11 cellular contexts compared by ENCODE assay signal in genomic region chr4:86831262-86832090, GRCh38. TPM values are rescaled to one million over a fixed set of nuclear protein-coding genes. Genes with fewer than 3 reads are reported as not detected.
A peak's percentile ranks its signal among the peaks of the same experiment; 100 is the strongest.
DNase-seq lines count a peak whose midpoint lies in the region; ATAC-seq and TF ChIP-seq lines count a peak whose summit lies in the region.
"Had no signal": no experiment of that assay in that cellular context is flagged by ENCODE, and none has a peak within 500 bp of the region (broad histone marks: within the 10 kb centered on the region; RNA-seq: fewer than 3 reads in every experiment).

No MANE protein-coding gene starts in this region.

- H3K9me3 Mint-ChIP-seq in stimulated activated memory B cell treated with anti-CD40 and anti-IgM and Interleukin-4, amounts not matched to agents 10 μg/mL and 1 μg/mL and 100 μg/mL, for 72 hours = no peaks in the 10 kb centered on the region
- H3K9me3 Mint-ChIP-seq: activated naive CD4-positive, alpha-beta T cell treated with anti-CD3 and anti-CD28 coated beads, Interleukin-2, amount 10 ng/mL, durations not matched to agents 7 days and 5 days had no signal

- POLR2A ChIA-PET in AG04450 (lab: Yijun Ruan, JAX) = interaction anchor here (0.6 to 1.7 kb wide), 5 partner anchors 11 to 238 kb away, joined by 3 to 12 read pairs (median 4); partner anchors contain the start of gene PTPN13

- no peak for TF ChIP-seq POLR2A in lower leg skin (IDR thresholded peaks at IDR 0.05)

- no peaks in the 10 kb centered on the region for H3K4me1 Mint-ChIP-seq in stimulated activated memory B cell treated with anti-CD40 and anti-IgM and Interleukin-4, amounts not matched to agents 10 μg/mL and 1 μg/mL and 100 μg/mL, for 72 hours
- H3K4me1 Mint-ChIP-seq: activated naive CD4-positive, alpha-beta T cell treated with anti-CD3 and anti-CD28 coated beads, Interleukin-2, amount 10 ng/mL, durations not matched to agents 7 days and 5 days; CD8-positive, alpha-beta memory T cell had no signal

- H3K27me3 ChIP-seq in AG04450 (ENCODE audit: control insufficient read depth, insufficient read depth, low read length) = no peaks in the 10 kb centered on the region
- H3K27me3 ChIP-seq: heart left ventricle had no signal

- CTCF ChIA-PET in AG04450 (lab: Charles Lee) = interaction anchor here (0.8 to 1.5 kb wide), 4 partner anchors 12 to 319 kb away, joined by 3 to 4 read pairs (median 3); partner anchors contain the start of gene PTPN13

- no peak overlapping the region for H3K27ac Mint-ChIP-seq in stimulated activated memory B cell treated with anti-CD40 and anti-IgM and Interleukin-4, amounts not matched to agents 10 μg/mL and 1 μg/mL and 100 μg/mL, for 72 hours
- H3K27ac Mint-ChIP-seq: activated naive CD4-positive, alpha-beta T cell treated with anti-CD3 and anti-CD28 coated beads, Interleukin-2, amount 10 ng/mL, durations not matched to agents 7 days and 5 days; CD8-positive, alpha-beta memory T cell had no signal

- H3K36me3 Mint-ChIP-seq in stimulated activated memory B cell treated with anti-CD40 and anti-IgM and Interleukin-4, amounts not matched to agents 10 μg/mL and 1 μg/mL and 100 μg/mL, for 72 hours = no peaks in the 10 kb centered on the region
- H3K36me3 Mint-ChIP-seq: activated naive CD4-positive, alpha-beta T cell treated with anti-CD3 and anti-CD28 coated beads, Interleukin-2, amount 10 ng/mL, durations not matched to agents 7 days and 5 days; CD8-positive, alpha-beta memory T cell had no signal

- no peaks in the 10 kb centered on the region for H3K27me3 Mint-ChIP-seq in stimulated activated memory B cell treated with anti-CD40 and anti-IgM and Interleukin-4, amounts not matched to agents 10 μg/mL and 1 μg/mL and 100 μg/mL, for 72 hours

- TF ChIP-seq CTCF in AG04450 (IDR thresholded peaks at IDR 0.05; ENCODE audit: low read depth, low read length) (no peak), WI38 (IDR thresholded peaks at IDR 0.05; ENCODE audit: low read depth, low read length) (no peak), lower leg skin (IDR thresholded peaks at IDR 0.05) (no peak)

- intact Hi-C loops in lower leg skin (cut with DNase I; ENCODE audit: low total_unique reads) = no loop called here

- DNase-seq in AG04450 (ENCODE audit: low read depth, low spot score) = peak; percentile 93
- DNase-seq in HS-5 (ENCODE audit: low read depth) = peak; percentile 37
- peak; percentile 32 for DNase-seq in kidney glomerular epithelial cell (lab: John Stamatoyannopoulos, UW)
- DNase-seq in lower leg skin (ENCODE audit: low spot score in 2 of 2) = no peak
- DNase-seq: activated naive CD4-positive, alpha-beta T cell treated with anti-CD3 and anti-CD28 coated beads, Interleukin-2, amount 10 ng/mL, durations not matched to agents 7 days and 5 days; CD8-positive, alpha-beta memory T cell; heart left ventricle had no signal

- no peak for ATAC-seq in stimulated activated memory B cell treated with anti-CD40 and anti-IgM and Interleukin-4, amounts not matched to agents 10 μg/mL and 1 μg/mL and 100 μg/mL, for 72 hours
- no peak for ATAC-seq in GM21526 (IDR thresholded peaks at IDR 0.05; ENCODE audit: low FRiP score, unreplicated experiment)
- no peak for ATAC-seq in HG03469 (IDR thresholded peaks at IDR 0.05; ENCODE audit: unreplicated experiment)

- no peak overlapping the region for H3K4me3 Mint-ChIP-seq in stimulated activated memory B cell treated with anti-CD40 and anti-IgM and Interleukin-4, amounts not matched to agents 10 μg/mL and 1 μg/mL and 100 μg/mL, for 72 hours
- H3K4me3 Mint-ChIP-seq: activated naive CD4-positive, alpha-beta T cell treated with anti-CD3 and anti-CD28 coated beads, Interleukin-2, amount 10 ng/mL, durations not matched to agents 7 days and 5 days; CD8-positive, alpha-beta memory T cell had no signal

- H3K9me3 ChIP-seq in AG04450 (ENCODE audit: control insufficient read depth, insufficient read depth, low read length) = no peaks in the 10 kb centered on the region

- 31 to 42% methylated on average over 5 of the region's 5 CpGs for WGBS in lower leg skin, 2 donors

- H3K4me3 ChIP-seq in AG04450 (ENCODE audit: low read depth, low read length) (no peak overlapping the region), WI38 (ENCODE audit: low read depth, low read length) (peak overlapping the region; percentile 32), lower leg skin (ENCODE audit: low read depth, poor library complexity, severe bottlenecking) (no peak overlapping the region)
- H3K4me3 ChIP-seq: heart left ventricle had no signal

- peak overlapping the region; percentile 91 for H3K27ac ChIP-seq in AG04450 (ENCODE audit: low read depth, low read length)
- H3K27ac ChIP-seq: heart left ventricle had no signal

RNA-seq across cellular contexts. Expression of gene SLC10A6, which starts 17.7 kb away (rescaled TPM):
- 0.06 TPM in 1 of 2 replicates, not detected in the other for polyA plus RNA-seq in AG04450 (2011; rRNA removed)
- 0.26 TPM in 1 of 2 replicates, not detected in the other for polyA minus RNA-seq in AG04450 (2011; rRNA and poly(A)+ RNA removed)
- total RNA-seq in lower leg skin = 100 to 1,000 TPM in 2 of 4 donors, 10 to 100 TPM in 2; 70.0 to 159 (median 99.3) TPM
- total RNA-seq: CD8-positive, alpha-beta memory T cell had no signal
- polyA plus RNA-seq: CD8-positive, alpha-beta memory T cell had no signal

Comparison
In these comparisons a context has a peak if more than half of its experiments do, and no peak if none do; other contexts are left out.
1. DNase-seq: peak in AG04450 (single experiment), HS-5 (single experiment) and kidney glomerular epithelial cell (single experiment); none in lower leg skin (0 of 2).